Comparison of ENCODE assay signal across 1 cellular context in genomic region chr3:50568947-50569749, GRCh38.
TF ChIP-seq lines count a peak whose summit lies in the region.

Gene HEMK1 (plus strand): TSS chr3:50569522. CDS start chr3:50571105, 1,583 bp downstream.

TF ChIP-seq in HepG2, 621 proteins besides CTCF, POLR2A, EP300 and RAD21 (continued from another document and continues in another):
- TF ChIP-seq MLX (CRISPR knock-in tag; IDR thresholded peaks at IDR 0.05) (0 out of 2 replicates have a peak, but pooled peaks have one; percentile 24), NPAS2 (CRISPR knock-in tag; IDR thresholded peaks at IDR 0.05; ENCODE audit: borderline replicate concordance) (no peak), HOXD1 (CRISPR knock-in tag; IDR thresholded peaks at IDR 0.05) (no peak), DDIT3 (CRISPR knock-in tag; IDR thresholded peaks at IDR 0.05) (no peak), PTBP1 (IDR thresholded peaks at IDR 0.05; ENCODE audit: low read depth, low read length, poor library complexity, severe bottlenecking) (no peak), ZNF33B (CRISPR knock-in tag; IDR thresholded peaks at IDR 0.05) (no peak), TAF15 (IDR thresholded peaks at IDR 0.05; ENCODE audit: low read depth, low read length, poor library complexity, severe bottlenecking) (no peak), TERF1 (CRISPR knock-in tag; IDR thresholded peaks at IDR 0.05) (no peak), ASH2L (IDR thresholded peaks at IDR 0.05; ENCODE audit: insufficient read length, low read depth, low read length) (peak; percentile 88), FOXP4 (CRISPR knock-in tag; IDR thresholded peaks at IDR 0.05) (0 out of 2 replicates have a peak, but pooled peaks have one; percentile 38), ZNF235 (CRISPR knock-in tag; IDR thresholded peaks at IDR 0.05; ENCODE audit: borderline replicate concordance) (no peak), KDM1A (CRISPR knock-in tag; IDR thresholded peaks at IDR 0.05) (no peak), MAF1 (CRISPR knock-in tag; IDR thresholded peaks at IDR 0.05; ENCODE audit: borderline replicate concordance) (no peak), NR1H2 (CRISPR knock-in tag; IDR thresholded peaks at IDR 0.05; ENCODE audit: borderline replicate concordance, low read depth) (no peak), BRF2 (CRISPR knock-in tag; IDR thresholded peaks at IDR 0.05) (no peak), HNRNPL (IDR thresholded peaks at IDR 0.05; ENCODE audit: low read depth, low read length) (peak; percentile 42; the same call in 1 of the 2 replicates), DMTF1 (CRISPR knock-in tag; IDR thresholded peaks at IDR 0.05) (no peak), EED (CRISPR knock-in tag; IDR thresholded peaks at IDR 0.05) (no peak), MEIS2 (CRISPR knock-in tag; IDR thresholded peaks at IDR 0.05) (0 out of 2 replicates have a peak, but pooled peaks have one; percentile 42), KDM4B (CRISPR knock-in tag; IDR thresholded peaks at IDR 0.05) (no peak; the same call in 1 of the 2 replicates), DR1 (CRISPR knock-in tag; IDR thresholded peaks at IDR 0.05) (peak; percentile 67; the same call in 1 of the 2 replicates), ZNF576 (CRISPR knock-in tag; IDR thresholded peaks at IDR 0.05) (0 out of 2 replicates have a peak, but pooled peaks have one; percentile 53), HHEX (CRISPR knock-in tag; IDR thresholded peaks at IDR 0.05) (no peak), ZNF124 (CRISPR knock-in tag; IDR thresholded peaks at IDR 0.05) (no peak), ZNF510 (CRISPR knock-in tag; IDR thresholded peaks at IDR 0.05; ENCODE audit: low read depth) (0 out of 2 replicates have a peak, but pooled peaks have one; percentile 62), ZNF331 (CRISPR knock-in tag; IDR thresholded peaks at IDR 0.05) (peak; percentile 71), ZFP36L1 (CRISPR knock-in tag; IDR thresholded peaks at IDR 0.05) (0 out of 2 replicates have a peak, but pooled peaks have one; percentile 67), ZNF24 (IDR thresholded peaks at IDR 0.05) (no peak), ZBTB4 (CRISPR knock-in tag; IDR thresholded peaks at IDR 0.05; ENCODE audit: borderline replicate concordance) (no peak), E2F5 (CRISPR knock-in tag; conservative IDR thresholded peaks at IDR 0.05) (no peak), KAT8 (CRISPR knock-in tag; IDR thresholded peaks at IDR 0.05) (peak; percentile 97), FOXO4 (CRISPR knock-in tag; conservative IDR thresholded peaks at IDR 0.05) (0 out of 2 replicates have a peak, but pooled peaks have one; percentile 67), UBTF (CRISPR knock-in tag; IDR thresholded peaks at IDR 0.05) (peak; percentile 74), ZNF326 (CRISPR knock-in tag; IDR thresholded peaks at IDR 0.05; ENCODE audit: borderline replicate concordance) (no peak), TOPORS (CRISPR knock-in tag; IDR thresholded peaks at IDR 0.05) (no peak), ATF7 (IDR thresholded peaks at IDR 0.05) (no peak), ATF7 (CRISPR knock-in tag; IDR thresholded peaks at IDR 0.05) (no peak; the same call in 1 of the 2 replicates), ZEB1 (IDR thresholded peaks at IDR 0.05; ENCODE audit: insufficient replicate concordance, low read depth) (peak; percentile 66), IRF1 (CRISPR knock-in tag; IDR thresholded peaks at IDR 0.05; ENCODE audit: low read depth) (no peak)
